ENCODE assay signal across 20 cellular contexts in genomic region chr7:1946025-1946424, GRCh38.
"Had no signal": no experiment of that assay in that cellular context is flagged by ENCODE, and none has a peak within 500 bp of the region (broad histone marks: within the 10 kb centered on the region; RNA-seq: fewer than 3 reads in every experiment).

No MANE protein-coding gene starts in this region.

- H3K9me3 Mint-ChIP-seq: activated naive CD4-positive, alpha-beta T cell treated with anti-CD3 and anti-CD28 coated beads, Interleukin-2, amount 50 U/mL, for 24 hours; mesothelial cell of epicardium; stimulated activated naive B cell treated with anti-CD40 and anti-IgM and Interleukin-4, amounts not matched to agents 10 μg/mL and 1 μg/mL and 100 μg/mL, for 72 hours; T-helper 2 cell treated with Interferon-gamma antibody and Interleukin-4, amounts not matched to agents 5 μg/mL and 100 μg/mL, for 36 hours; WTC11 had no signal

- DNase-seq: activated CD4-positive, alpha-beta T cell treated with anti-CD3 and anti-CD28 coated beads for 36 hours; activated CD4-positive, alpha-beta T cell treated with anti-CD3 and anti-CD28 coated beads, Interleukin-2, amount 50 U/mL, for 48 hours; activated gamma-delta T cell; cerebellar nuclear complex; dermis blood vessel endothelial cell; effector memory CD4-positive, alpha-beta T cell; immature natural killer cell; small intestine; stimulated activated CD4-positive, alpha-beta T cell treated with anti-CD3 and anti-CD28 coated beads, Interleukin-4, amount 100 ng/mL, for 4 hours; stimulated activated naive B cell treated with anti-CD40 and anti-IgM and Interleukin-4, amounts not matched to agents 10 μg/mL and 1 μg/mL and 100 μg/mL, for 72 hours; upper lobe of right lung had no signal

- H3K36me3 ChIP-seq: breast epithelium, gastroesophageal sphincter, upper lobe of right lung had no signal

- H3K27me3 ChIP-seq: breast epithelium, esophagus muscularis mucosa, gastroesophageal sphincter, upper lobe of right lung had no signal

- H3K4me3 ChIP-seq: breast epithelium, esophagus muscularis mucosa, gastroesophageal sphincter, upper lobe of right lung had no signal

- H3K27me3 Mint-ChIP-seq: activated CD4-positive, alpha-beta T cell treated with anti-CD3 and anti-CD28 coated beads for 36 hours; activated naive CD4-positive, alpha-beta T cell treated with anti-CD3 and anti-CD28 coated beads, Interleukin-2, amount 50 U/mL, for 24 hours; progenitor cell of endocrine pancreas; stimulated activated naive B cell treated with anti-CD40 and anti-IgM and Interleukin-4, amounts not matched to agents 10 μg/mL and 1 μg/mL and 100 μg/mL, for 72 hours had no signal

- H3K27ac ChIP-seq: breast epithelium, esophagus muscularis mucosa, gastroesophageal sphincter, upper lobe of right lung had no signal

- H3K4me1 ChIP-seq: breast epithelium had no signal

- H3K27ac Mint-ChIP-seq: activated CD4-positive, alpha-beta T cell treated with anti-CD3 and anti-CD28 coated beads for 36 hours; immature natural killer cell; mesothelial cell of epicardium; progenitor cell of endocrine pancreas had no signal

- ATAC-seq: activated CD4-positive, alpha-beta T cell treated with anti-CD3 and anti-CD28 coated beads for 36 hours; gastroesophageal sphincter; right cardiac atrium; stimulated activated naive B cell treated with anti-CD40 and anti-IgM and Interleukin-4, amounts not matched to agents 10 μg/mL and 1 μg/mL and 100 μg/mL, for 72 hours; upper lobe of right lung; WTC11 had no signal

- H3K4me3 Mint-ChIP-seq: activated CD4-positive, alpha-beta T cell treated with anti-CD3 and anti-CD28 coated beads for 36 hours; activated naive CD4-positive, alpha-beta T cell treated with anti-CD3 and anti-CD28 coated beads, Interleukin-2, amount 50 U/mL, for 24 hours; immature natural killer cell; mesothelial cell of epicardium; stimulated activated naive B cell treated with anti-CD40 and anti-IgM and Interleukin-4, amounts not matched to agents 10 μg/mL and 1 μg/mL and 100 μg/mL, for 72 hours; T-helper 2 cell treated with Interferon-gamma antibody and Interleukin-4, amounts not matched to agents 5 μg/mL and 100 μg/mL, for 36 hours; WTC11 had no signal

- H3K9me3 ChIP-seq: breast epithelium, esophagus muscularis mucosa, gastroesophageal sphincter, upper lobe of right lung had no signal
